Comparison of ENCODE assay signal across 2 cellular contexts in the genomic region with DNA sequence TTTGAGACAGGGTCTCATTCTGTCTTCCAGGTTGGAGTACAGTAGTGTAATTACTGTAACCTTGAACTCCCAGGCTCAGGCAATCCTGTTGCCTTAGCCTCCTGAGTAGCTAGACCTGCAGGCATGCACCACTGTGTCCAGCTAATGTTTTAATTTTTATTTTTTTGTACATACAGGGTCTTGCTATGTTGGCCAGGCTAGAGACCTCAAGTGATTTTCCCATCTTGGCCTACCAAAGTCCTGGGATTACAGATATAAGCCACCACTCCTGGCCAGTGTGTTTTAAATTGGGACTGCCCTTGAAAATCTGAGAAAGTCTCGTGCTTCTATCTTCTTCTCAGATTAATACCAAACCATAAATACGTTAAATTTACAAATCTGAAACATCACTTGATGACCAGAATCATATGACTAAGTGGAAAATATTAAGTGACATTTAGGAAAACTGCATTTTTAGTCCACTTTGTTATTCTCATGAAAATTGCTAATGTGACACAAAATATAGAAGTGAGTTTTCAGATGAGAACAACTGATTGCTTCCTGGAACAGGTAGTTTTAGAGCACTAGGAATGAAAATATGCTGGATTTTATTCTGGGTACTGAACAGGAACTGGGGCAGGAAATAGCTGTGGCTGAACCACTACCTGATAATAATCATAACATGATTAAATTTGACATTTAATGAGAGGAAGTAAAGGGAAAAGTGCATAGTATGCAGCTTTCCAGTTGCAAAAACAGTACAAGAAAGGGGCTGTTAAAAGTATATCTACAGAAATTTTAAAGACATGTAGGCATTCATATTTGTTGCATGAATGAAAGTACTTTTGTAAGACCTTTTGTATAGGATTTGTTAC.
TF ChIP-seq lines count a peak whose summit lies in the region.

No MANE protein-coding gene starts in this region.

TF ChIP-seq in SK-N-SH, 30 proteins besides CTCF, POLR2A, EP300 and RAD21 (continued from another document):
- TF ChIP-seq RXRA (IDR thresholded peaks at IDR 0.05; ENCODE audit: borderline replicate concordance, low read depth) = peak; percentile 35; the same call in 1 of the 2 replicates
- peak; percentile 16; the same call in 1 of the 2 replicates for TF ChIP-seq ELF1 (IDR thresholded peaks at IDR 0.05)
- TF ChIP-seq SMC3 (IDR thresholded peaks at IDR 0.05; ENCODE audit: low read depth, low read length) = no peak
- TF ChIP-seq, protein P1, sequence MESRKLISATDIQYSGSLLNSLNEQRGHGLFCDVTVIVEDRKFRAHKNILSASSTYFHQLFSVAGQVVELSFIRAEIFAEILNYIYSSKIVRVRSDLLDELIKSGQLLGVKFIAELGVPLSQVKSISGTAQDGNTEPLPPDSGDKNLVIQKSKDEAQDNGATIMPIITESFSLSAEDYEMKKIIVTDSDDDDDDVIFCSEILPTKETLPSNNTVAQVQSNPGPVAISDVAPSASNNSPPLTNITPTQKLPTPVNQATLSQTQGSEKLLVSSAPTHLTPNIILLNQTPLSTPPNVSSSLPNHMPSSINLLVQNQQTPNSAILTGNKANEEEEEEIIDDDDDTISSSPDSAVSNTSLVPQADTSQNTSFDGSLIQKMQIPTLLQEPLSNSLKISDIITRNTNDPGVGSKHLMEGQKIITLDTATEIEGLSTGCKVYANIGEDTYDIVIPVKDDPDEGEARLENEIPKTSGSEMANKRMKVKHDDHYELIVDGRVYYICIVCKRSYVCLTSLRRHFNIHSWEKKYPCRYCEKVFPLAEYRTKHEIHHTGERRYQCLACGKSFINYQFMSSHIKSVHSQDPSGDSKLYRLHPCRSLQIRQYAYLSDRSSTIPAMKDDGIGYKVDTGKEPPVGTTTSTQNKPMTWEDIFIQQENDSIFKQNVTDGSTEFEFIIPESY (IDR thresholded peaks at IDR 0.05; ENCODE audit: borderline replicate concordance, low read depth) = 0 out of 2 replicates have a peak, but pooled peaks have one; percentile 23
- TF ChIP-seq TEAD4 (IDR thresholded peaks at IDR 0.05; ENCODE audit: borderline replicate concordance, insufficient read depth) = peak; percentile 73; the same call in 1 of the 2 replicates
- peak; percentile 75; the same call in 1 of the 2 replicates for TF ChIP-seq MEF2A (IDR thresholded peaks at IDR 0.05; ENCODE audit: borderline replicate concordance, low read depth)
- TF ChIP-seq, protein P2, sequence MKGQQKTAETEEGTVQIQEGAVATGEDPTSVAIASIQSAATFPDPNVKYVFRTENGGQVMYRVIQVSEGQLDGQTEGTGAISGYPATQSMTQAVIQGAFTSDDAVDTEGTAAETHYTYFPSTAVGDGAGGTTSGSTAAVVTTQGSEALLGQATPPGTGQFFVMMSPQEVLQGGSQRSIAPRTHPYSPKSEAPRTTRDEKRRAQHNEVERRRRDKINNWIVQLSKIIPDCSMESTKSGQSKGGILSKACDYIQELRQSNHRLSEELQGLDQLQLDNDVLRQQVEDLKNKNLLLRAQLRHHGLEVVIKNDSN (IDR thresholded peaks at IDR 0.05; ENCODE audit: borderline replicate concordance, low read depth) = no peak
- peak; percentile 65 for TF ChIP-seq NFIC (IDR thresholded peaks at IDR 0.05; ENCODE audit: borderline replicate concordance)
- peak; percentile 86 for TF ChIP-seq TCF12 (IDR thresholded peaks at IDR 0.05)
- TF ChIP-seq FOXM1 (IDR thresholded peaks at IDR 0.05; ENCODE audit: low read depth) = peak; percentile 55; the same call in 1 of the 2 replicates
- TF ChIP-seq MXI1 (IDR thresholded peaks at IDR 0.05; ENCODE audit: low read depth, low read length) = no peak
- TF ChIP-seq POLR2AphosphoS5 (IDR thresholded peaks at IDR 0.05; ENCODE audit: low read depth, low read length) = peak; percentile 56; the same call in 1 of the 2 replicates
- TF ChIP-seq CHD2 (IDR thresholded peaks at IDR 0.05; ENCODE audit: low read length, partially characterized antibody) = no peak
- TF ChIP-seq, protein P3, sequence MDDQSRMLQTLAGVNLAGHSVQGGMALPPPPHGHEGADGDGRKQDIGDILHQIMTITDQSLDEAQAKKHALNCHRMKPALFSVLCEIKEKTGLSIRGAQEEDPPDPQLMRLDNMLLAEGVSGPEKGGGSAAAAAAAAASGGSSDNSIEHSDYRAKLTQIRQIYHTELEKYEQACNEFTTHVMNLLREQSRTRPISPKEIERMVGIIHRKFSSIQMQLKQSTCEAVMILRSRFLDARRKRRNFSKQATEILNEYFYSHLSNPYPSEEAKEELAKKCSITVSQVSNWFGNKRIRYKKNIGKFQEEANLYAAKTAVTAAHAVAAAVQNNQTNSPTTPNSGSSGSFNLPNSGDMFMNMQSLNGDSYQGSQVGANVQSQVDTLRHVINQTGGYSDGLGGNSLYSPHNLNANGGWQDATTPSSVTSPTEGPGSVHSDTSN (IDR thresholded peaks at IDR 0.05) = peak; percentile 95
- no peak for TF ChIP-seq GABPA (IDR thresholded peaks at IDR 0.05; ENCODE audit: low read depth)

TF ChIP-seq in SK-N-SH treated with all-trans-retinoic acid at 6 μM for 48 hours, 23 proteins besides CTCF, POLR2A, EP300 and RAD21 (continued from another document):
- TF ChIP-seq, protein P4, sequence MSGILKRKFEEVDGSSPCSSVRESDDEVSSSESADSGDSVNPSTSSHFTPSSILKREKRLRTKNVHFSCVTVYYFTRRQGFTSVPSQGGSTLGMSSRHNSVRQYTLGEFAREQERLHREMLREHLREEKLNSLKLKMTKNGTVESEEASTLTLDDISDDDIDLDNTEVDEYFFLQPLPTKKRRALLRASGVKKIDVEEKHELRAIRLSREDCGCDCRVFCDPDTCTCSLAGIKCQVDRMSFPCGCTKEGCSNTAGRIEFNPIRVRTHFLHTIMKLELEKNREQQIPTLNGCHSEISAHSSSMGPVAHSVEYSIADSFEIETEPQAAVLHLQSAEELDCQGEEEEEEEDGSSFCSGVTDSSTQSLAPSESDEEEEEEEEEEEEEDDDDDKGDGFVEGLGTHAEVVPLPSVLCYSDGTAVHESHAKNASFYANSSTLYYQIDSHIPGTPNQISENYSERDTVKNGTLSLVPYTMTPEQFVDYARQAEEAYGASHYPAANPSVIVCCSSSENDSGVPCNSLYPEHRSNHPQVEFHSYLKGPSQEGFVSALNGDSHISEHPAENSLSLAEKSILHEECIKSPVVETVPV (CRISPR knock-in tag; IDR thresholded peaks at IDR 0.05) = no peak
- TF ChIP-seq, protein P5, sequence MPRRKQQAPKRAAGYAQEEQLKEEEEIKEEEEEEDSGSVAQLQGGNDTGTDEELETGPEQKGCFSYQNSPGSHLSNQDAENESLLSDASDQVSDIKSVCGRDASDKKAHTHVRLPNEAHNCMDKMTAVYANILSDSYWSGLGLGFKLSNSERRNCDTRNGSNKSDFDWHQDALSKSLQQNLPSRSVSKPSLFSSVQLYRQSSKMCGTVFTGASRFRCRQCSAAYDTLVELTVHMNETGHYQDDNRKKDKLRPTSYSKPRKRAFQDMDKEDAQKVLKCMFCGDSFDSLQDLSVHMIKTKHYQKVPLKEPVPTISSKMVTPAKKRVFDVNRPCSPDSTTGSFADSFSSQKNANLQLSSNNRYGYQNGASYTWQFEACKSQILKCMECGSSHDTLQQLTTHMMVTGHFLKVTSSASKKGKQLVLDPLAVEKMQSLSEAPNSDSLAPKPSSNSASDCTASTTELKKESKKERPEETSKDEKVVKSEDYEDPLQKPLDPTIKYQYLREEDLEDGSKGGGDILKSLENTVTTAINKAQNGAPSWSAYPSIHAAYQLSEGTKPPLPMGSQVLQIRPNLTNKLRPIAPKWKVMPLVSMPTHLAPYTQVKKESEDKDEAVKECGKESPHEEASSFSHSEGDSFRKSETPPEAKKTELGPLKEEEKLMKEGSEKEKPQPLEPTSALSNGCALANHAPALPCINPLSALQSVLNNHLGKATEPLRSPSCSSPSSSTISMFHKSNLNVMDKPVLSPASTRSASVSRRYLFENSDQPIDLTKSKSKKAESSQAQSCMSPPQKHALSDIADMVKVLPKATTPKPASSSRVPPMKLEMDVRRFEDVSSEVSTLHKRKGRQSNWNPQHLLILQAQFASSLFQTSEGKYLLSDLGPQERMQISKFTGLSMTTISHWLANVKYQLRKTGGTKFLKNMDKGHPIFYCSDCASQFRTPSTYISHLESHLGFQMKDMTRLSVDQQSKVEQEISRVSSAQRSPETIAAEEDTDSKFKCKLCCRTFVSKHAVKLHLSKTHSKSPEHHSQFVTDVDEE (CRISPR knock-in tag; IDR thresholded peaks at IDR 0.05) = no peak
- TF ChIP-seq GLIS3 (CRISPR knock-in tag; IDR thresholded peaks at IDR 0.05) = no peak
- TF ChIP-seq TCF4 (CRISPR knock-in tag; IDR thresholded peaks at IDR 0.05; ENCODE audit: borderline replicate concordance) = no peak
- no peak for TF ChIP-seq PPARA (CRISPR knock-in tag; IDR thresholded peaks at IDR 0.05; ENCODE audit: borderline replicate concordance)
- no peak for TF ChIP-seq ZFP3 (CRISPR knock-in tag; IDR thresholded peaks at IDR 0.05)
- TF ChIP-seq, protein P6, sequence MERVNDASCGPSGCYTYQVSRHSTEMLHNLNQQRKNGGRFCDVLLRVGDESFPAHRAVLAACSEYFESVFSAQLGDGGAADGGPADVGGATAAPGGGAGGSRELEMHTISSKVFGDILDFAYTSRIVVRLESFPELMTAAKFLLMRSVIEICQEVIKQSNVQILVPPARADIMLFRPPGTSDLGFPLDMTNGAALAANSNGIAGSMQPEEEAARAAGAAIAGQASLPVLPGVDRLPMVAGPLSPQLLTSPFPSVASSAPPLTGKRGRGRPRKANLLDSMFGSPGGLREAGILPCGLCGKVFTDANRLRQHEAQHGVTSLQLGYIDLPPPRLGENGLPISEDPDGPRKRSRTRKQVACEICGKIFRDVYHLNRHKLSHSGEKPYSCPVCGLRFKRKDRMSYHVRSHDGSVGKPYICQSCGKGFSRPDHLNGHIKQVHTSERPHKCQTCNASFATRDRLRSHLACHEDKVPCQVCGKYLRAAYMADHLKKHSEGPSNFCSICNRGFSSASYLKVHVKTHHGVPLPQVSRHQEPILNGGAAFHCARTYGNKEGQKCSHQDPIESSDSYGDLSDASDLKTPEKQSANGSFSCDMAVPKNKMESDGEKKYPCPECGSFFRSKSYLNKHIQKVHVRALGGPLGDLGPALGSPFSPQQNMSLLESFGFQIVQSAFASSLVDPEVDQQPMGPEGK (CRISPR knock-in tag; IDR thresholded peaks at IDR 0.05; ENCODE audit: borderline replicate concordance) = no peak
- TF ChIP-seq ZNF565 (CRISPR knock-in tag; conservative IDR thresholded peaks at IDR 0.05; ENCODE audit: low read depth) = no peak
- TF ChIP-seq ZC3H10 (CRISPR knock-in tag; IDR thresholded peaks at IDR 0.05) = no peak
- no peak for TF ChIP-seq ARNTL (CRISPR knock-in tag; IDR thresholded peaks at IDR 0.05; ENCODE audit: borderline replicate concordance, low read depth)
- TF ChIP-seq OSR1 (CRISPR knock-in tag; IDR thresholded peaks at IDR 0.05) = no peak
- TF ChIP-seq, protein P7, sequence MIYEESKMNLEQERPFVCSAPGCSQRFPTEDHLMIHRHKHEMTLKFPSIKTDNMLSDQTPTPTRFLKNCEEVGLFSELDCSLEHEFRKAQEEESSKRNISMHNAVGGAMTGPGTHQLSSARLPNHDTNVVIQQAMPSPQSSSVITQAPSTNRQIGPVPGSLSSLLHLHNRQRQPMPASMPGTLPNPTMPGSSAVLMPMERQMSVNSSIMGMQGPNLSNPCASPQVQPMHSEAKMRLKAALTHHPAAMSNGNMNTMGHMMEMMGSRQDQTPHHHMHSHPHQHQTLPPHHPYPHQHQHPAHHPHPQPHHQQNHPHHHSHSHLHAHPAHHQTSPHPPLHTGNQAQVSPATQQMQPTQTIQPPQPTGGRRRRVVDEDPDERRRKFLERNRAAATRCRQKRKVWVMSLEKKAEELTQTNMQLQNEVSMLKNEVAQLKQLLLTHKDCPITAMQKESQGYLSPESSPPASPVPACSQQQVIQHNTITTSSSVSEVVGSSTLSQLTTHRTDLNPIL (CRISPR knock-in tag; IDR thresholded peaks at IDR 0.05; ENCODE audit: low read depth) = no peak
- no peak for TF ChIP-seq BACH2 (CRISPR knock-in tag; IDR thresholded peaks at IDR 0.05; ENCODE audit: borderline replicate concordance)
- no peak for TF ChIP-seq ZFP30 (CRISPR knock-in tag; IDR thresholded peaks at IDR 0.05)
- no peak for TF ChIP-seq CSDC2 (CRISPR knock-in tag; IDR thresholded peaks at IDR 0.05)
